In the genomic region with DNA sequence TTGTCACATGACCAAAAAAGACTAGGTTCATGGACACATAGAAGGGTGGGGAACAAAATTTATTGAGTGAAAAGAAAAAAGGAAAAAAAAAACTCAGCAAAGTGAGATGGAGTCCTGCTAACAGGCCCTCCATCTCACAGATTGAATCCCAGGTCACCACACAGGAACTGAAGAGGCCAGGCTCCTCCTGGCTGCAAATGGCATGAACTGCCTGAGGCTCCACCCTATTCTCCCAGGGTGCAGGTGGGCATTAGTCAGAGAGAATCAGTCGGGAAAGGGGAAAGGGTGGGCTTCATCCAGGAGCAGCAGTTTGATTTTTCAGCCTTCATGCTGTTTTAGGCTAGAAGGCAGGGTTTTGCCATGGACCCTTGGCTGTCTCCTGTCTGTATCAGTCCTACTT, we compare ENCODE assay signal across 2 cellular contexts.
A peak's percentile ranks its signal among the peaks of the same experiment; 100 is the strongest.
TF ChIP-seq lines count a peak whose summit lies in the region.

No MANE protein-coding gene starts in this region.

TF ChIP-seq in H1, 55 proteins besides CTCF, POLR2A, EP300 and RAD21:
- TF ChIP-seq POLR2AphosphoS5 (IDR thresholded peaks at IDR 0.05; ENCODE audit: low read depth, low read length): no peak
- TF ChIP-seq CBX8 (IDR thresholded peaks at IDR 0.05; ENCODE audit: borderline replicate concordance, low read depth, low read length): no peak
- no peak for TF ChIP-seq POU5F1 (IDR thresholded peaks at IDR 0.05; ENCODE audit: low read depth, low read length)
- TF ChIP-seq, protein P1, sequence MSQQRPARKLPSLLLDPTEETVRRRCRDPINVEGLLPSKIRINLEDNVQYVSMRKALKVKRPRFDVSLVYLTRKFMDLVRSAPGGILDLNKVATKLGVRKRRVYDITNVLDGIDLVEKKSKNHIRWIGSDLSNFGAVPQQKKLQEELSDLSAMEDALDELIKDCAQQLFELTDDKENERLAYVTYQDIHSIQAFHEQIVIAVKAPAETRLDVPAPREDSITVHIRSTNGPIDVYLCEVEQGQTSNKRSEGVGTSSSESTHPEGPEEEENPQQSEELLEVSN (IDR thresholded peaks at IDR 0.05): no peak
- no peak for TF ChIP-seq SP2 (IDR thresholded peaks at IDR 0.05; ENCODE audit: low read length)
- peak; percentile 70 for TF ChIP-seq TBP (IDR thresholded peaks at IDR 0.05; ENCODE audit: low read depth, low read length)
- no peak for TF ChIP-seq SUZ12 (IDR thresholded peaks at IDR 0.05; ENCODE audit: low read length)

TF ChIP-seq in HepG2, 621 proteins besides CTCF, POLR2A, EP300 and RAD21:
- TF ChIP-seq SP1 (IDR thresholded peaks at IDR 0.05): no peak
- no peak for TF ChIP-seq SP1 (CRISPR knock-in tag; IDR thresholded peaks at IDR 0.05)
- no peak for TF ChIP-seq ZFX (CRISPR knock-in tag; IDR thresholded peaks at IDR 0.05; ENCODE audit: low read depth)
- TF ChIP-seq PHB2 (IDR thresholded peaks at IDR 0.05; ENCODE audit: partially characterized antibody): no peak
- no peak for TF ChIP-seq SMAD9 (CRISPR knock-in tag; IDR thresholded peaks at IDR 0.05)
- TF ChIP-seq TAF15 (IDR thresholded peaks at IDR 0.05; ENCODE audit: low read depth, low read length, poor library complexity, severe bottlenecking): no peak
- no peak for TF ChIP-seq ZNF354B (CRISPR knock-in tag; IDR thresholded peaks at IDR 0.05)
- TF ChIP-seq ZNF331 (CRISPR knock-in tag; IDR thresholded peaks at IDR 0.05): no peak
- TF ChIP-seq ZFYVE20 (CRISPR knock-in tag; IDR thresholded peaks at IDR 0.05; ENCODE audit: borderline replicate concordance, low read depth): no peak
- no peak for TF ChIP-seq KAT8 (CRISPR knock-in tag; IDR thresholded peaks at IDR 0.05)
- no peak for TF ChIP-seq PAF1 (CRISPR knock-in tag; IDR thresholded peaks at IDR 0.05)
- no peak for TF ChIP-seq ZNF446 (CRISPR knock-in tag; IDR thresholded peaks at IDR 0.05)
- TF ChIP-seq, protein P2, sequence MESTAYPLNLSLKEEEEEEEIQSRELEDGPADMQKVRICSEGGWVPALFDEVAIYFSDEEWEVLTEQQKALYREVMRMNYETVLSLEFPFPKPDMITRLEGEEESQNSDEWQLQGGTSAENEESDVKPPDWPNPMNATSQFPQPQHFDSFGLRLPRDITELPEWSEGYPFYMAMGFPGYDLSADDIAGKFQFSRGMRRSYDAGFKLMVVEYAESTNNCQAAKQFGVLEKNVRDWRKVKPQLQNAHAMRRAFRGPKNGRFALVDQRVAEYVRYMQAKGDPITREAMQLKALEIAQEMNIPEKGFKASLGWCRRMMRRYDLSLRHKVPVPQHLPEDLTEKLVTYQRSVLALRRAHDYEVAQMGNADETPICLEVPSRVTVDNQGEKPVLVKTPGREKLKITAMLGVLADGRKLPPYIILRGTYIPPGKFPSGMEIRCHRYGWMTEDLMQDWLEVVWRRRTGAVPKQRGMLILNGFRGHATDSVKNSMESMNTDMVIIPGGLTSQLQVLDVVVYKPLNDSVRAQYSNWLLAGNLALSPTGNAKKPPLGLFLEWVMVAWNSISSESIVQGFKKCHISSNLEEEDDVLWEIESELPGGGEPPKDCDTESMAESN (CRISPR knock-in tag; conservative IDR thresholded peaks at IDR 0.05): no peak
- TF ChIP-seq AGO2 (optimal IDR thresholded peaks at IDR 0.05; ENCODE audit: low read depth, low read length): no peak
